Comparison of ENCODE assay signal across 8 cellular contexts in the genomic region with DNA sequence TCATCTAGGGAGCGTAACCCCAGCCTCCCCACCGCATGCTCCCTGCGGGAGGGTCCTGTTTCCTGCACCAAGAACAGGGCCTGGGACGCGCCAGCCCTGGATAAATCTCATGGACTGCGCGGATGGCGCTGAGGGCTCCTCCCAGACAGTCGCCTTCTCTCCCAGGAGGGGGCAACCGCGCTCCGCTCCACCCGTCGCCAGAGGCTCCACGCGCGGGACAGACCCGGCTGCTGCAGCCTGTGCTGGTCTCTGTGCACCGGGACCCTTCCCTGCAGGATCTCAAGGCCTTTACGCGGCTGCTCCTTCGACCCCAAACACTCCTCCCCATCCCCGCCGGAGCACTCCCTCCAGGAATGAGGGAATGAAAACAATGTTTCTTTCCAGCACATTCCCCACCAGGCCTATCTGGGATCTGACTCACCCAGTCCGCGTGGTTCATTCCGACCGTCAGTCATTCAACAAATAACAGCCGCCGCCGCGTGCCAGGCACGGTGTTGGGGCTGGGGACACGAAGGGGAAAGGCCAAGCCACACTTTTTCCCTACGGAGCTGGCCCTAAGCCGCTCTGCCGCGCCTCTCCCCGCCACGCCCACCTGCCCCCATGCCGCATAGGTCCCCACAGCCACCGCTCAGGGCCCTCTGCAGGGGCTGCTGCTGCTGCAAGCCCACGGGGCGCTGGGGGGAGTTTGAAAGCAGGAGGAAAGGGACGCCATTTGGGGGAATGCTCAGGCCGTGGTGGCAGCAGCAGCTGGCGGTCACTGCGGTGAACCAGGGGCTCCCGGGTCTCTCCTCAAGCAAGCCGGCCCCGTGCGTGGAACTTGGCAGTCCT. TPM values are rescaled to one million over a fixed set of nuclear protein-coding genes. Genes with fewer than 3 reads are reported as not detected.
DNase-seq lines count a peak whose midpoint lies in the region; ATAC-seq lines count a peak whose summit lies in the region.
"Had no signal": no experiment of that assay in that cellular context is flagged by ENCODE, and none has a peak within 500 bp of the region (broad histone marks: within the 10 kb centered on the region; RNA-seq: fewer than 3 reads in every experiment).

No MANE protein-coding gene starts in this region.

- H3K27ac ChIP-seq in HUES6 (ENCODE audit: low read depth, low read length) (no peak overlapping the region), substantia nigra (ENCODE audit: low read depth, low read length, poor library complexity, severe bottlenecking) (no peak overlapping the region)

- no peak overlapping the region for H3K9ac ChIP-seq in HUES6 (ENCODE audit: low read length)

- peaks cover 26% of the 10 kb centered on the region for H3K4me1 ChIP-seq in HUES6 (ENCODE audit: control insufficient read depth, insufficient read depth, low read length)

- ATAC-seq in left colon, result peak; percentile 50

- DNase-seq in dedifferentiated amniotic fluid mesenchymal stem cell (ENCODE audit: extremely low spot score) (peak; percentile 23), left colon (no peak), substantia nigra (lab: John Stamatoyannopoulos, UW) (peak in 42 of 49 donors; percentile 11 to 71 (median 42)), COLO668 (lab: John Stamatoyannopoulos, UW; ENCODE audit: unreplicated experiment) (no peak), KG1 (lab: John Stamatoyannopoulos, UW) (no peak)
- DNase-seq in stimulated activated CD8-positive, alpha-beta memory T cell treated with anti-CD3 and anti-CD28 coated beads, Interleukin-4, amount 100 ng/mL, for 48 hours, result no peak
- DNase-seq: NCI-H2081 had no signal

- H3K36me3 ChIP-seq in HUES6 (ENCODE audit: control insufficient read depth, insufficient read depth, low read length), result no peaks in the 10 kb centered on the region

- H3K27me3 ChIP-seq in HUES6 (ENCODE audit: control insufficient read depth, insufficient read depth, low read length), result peaks cover 74% of the 10 kb centered on the region

- no peaks in the 10 kb centered on the region for H3K9me3 ChIP-seq in HUES6 (ENCODE audit: control insufficient read depth, insufficient read depth, low read depth, low read length)

- peak overlapping the region; percentile 44 for H3K4me3 ChIP-seq in HUES6 (ENCODE audit: low read depth, low read length)

- intact Hi-C loops in left colon (cut with DNase I, micrococcal nuclease), result loop anchor here (5.0 kb wide), 2 partner anchors 87 to 207 kb away; no protein-coding TSS in a partner anchor

RNA-seq across cellular contexts. Expression of gene PNMA8B, which starts 6.0 kb away (rescaled TPM):
- under 1 TPM; 0.21 to 0.61 TPM for total RNA-seq in left colon

RNA-seq across cellular contexts. Expression of gene PNMA8A, which starts 18.3 kb away (rescaled TPM):
- total RNA-seq in left colon, result 1 to 10 TPM in 1 of 2 donors, under 1 TPM in 1; 0.24 to 1.1 TPM

Comparison
In these comparisons a context has a peak if more than half of its experiments do, and no peak if none do; other contexts are left out.
1. DNase-seq: peak in dedifferentiated amniotic fluid mesenchymal stem cell (single experiment) and substantia nigra (42 of 49); none in left colon (0 of 2), COLO668 (single experiment), stimulated activated CD8-positive, alpha-beta memory T cell treated with anti-CD3 and anti-CD28 coated beads, Interleukin-4, amount 100 ng/mL, for 48 hours (single experiment) and KG1 (single experiment).